13 cellular contexts compared by ENCODE assay signal in the genomic region with DNA sequence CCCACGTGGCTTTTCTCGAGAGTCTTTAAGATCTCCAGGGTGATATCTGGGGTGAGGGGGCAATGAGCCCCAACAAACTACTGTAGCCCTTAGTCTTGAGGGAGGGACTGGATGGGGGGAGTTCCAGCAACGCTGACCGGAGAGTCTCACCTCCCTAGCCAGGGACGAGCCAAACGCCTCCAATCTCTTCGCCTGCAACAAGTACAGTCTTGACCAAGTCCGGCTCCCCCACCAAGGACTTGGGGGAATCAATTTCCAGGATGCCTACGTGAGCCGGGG. TPM values are rescaled to one million over a fixed set of nuclear protein-coding genes. Genes with fewer than 3 reads are reported as not detected.
DNase-seq lines count a peak whose midpoint lies in the region; ATAC-seq and TF ChIP-seq lines count a peak whose summit lies in the region.
"Had no signal": no experiment of that assay in that cellular context is flagged by ENCODE, and none has a peak within 500 bp of the region (broad histone marks: within the 10 kb centered on the region; RNA-seq: fewer than 3 reads in every experiment).

No MANE protein-coding gene starts in this region.

- H3K9ac ChIP-seq in NT2/D1 (ENCODE audit: insufficient read length, low read depth) (peak overlapping the region; percentile 95), endocrine pancreas (ENCODE audit: control insufficient read depth, insufficient read depth, low read length) (peak overlapping the region; percentile 5), mesenchymal stem cell (ENCODE audit: low read length) (peak overlapping the region; percentile 82)

- H2AK5ac ChIP-seq in mesenchymal stem cell (ENCODE audit: low read length, severe bottlenecking) = peak overlapping the region; percentile 85

- no peak for TF ChIP-seq POLR2A in suprapubic skin (IDR thresholded peaks at IDR 0.05)

- H3K9me3 ChIP-seq in NT2/D1 (ENCODE audit: insufficient read depth, low read length) (no peaks in the 10 kb centered on the region), endocrine pancreas (ENCODE audit: control insufficient read depth, low read length) (no peaks in the 10 kb centered on the region), mesenchymal stem cell (ENCODE audit: control insufficient read depth, low read length) (no peaks in the 10 kb centered on the region), suprapubic skin (no peaks in the 10 kb centered on the region)

- H2AFZ ChIP-seq in mesenchymal stem cell (ENCODE audit: low read depth, low read length) = peak overlapping the region; percentile 81

- WGBS in mesenchymal stem cell = 0% methylated on average over 9 of the region's 10 CpGs
- WGBS in suprapubic skin = 0% methylated on average over 2 of the region's 10 CpGs

- H2BK5ac ChIP-seq in mesenchymal stem cell (ENCODE audit: low read depth, low read length, poor library complexity, severe bottlenecking) = peak overlapping the region; percentile 94

- peaks cover 22% of the 10 kb centered on the region for H3K79me1 ChIP-seq in mesenchymal stem cell (replicated peaks; ENCODE audit: low read length, poor library complexity, severe bottlenecking)

- peak overlapping the region; percentile 89 for H3K4me2 ChIP-seq in mesenchymal stem cell (ENCODE audit: low read length, poor library complexity, severe bottlenecking)

- H3K4me1 ChIP-seq in NT2/D1 (ENCODE audit: insufficient read depth, insufficient read length) (peaks cover 4% of the 10 kb centered on the region), endocrine pancreas (ENCODE audit: control insufficient read depth, insufficient read depth, low read length) (no peaks in the 10 kb centered on the region), mesenchymal stem cell (ENCODE audit: control insufficient read depth, insufficient read depth, low read depth, low read length) (peaks cover 48% of the 10 kb centered on the region), suprapubic skin (peaks cover 57% of the 10 kb centered on the region)

- H3K27me3 ChIP-seq in NT2/D1 (ENCODE audit: insufficient read depth, insufficient read length) (no peaks in the 10 kb centered on the region), endocrine pancreas (ENCODE audit: control insufficient read depth, insufficient read depth, low read length) (no peaks in the 10 kb centered on the region), mesenchymal stem cell (ENCODE audit: control insufficient read depth in 1 of 2, insufficient read depth in 1 of 2, low read length in 2 of 2) (peaks cover 0 to 36% of the 10 kb centered on the region in 2 experiments), suprapubic skin (peaks cover 62% of the 10 kb centered on the region)

- H3K36me3 ChIP-seq in NT2/D1 (ENCODE audit: insufficient read depth, insufficient read length, low read length) = peaks cover 26% of the 10 kb centered on the region
- no peaks in the 10 kb centered on the region for H3K36me3 ChIP-seq in endocrine pancreas (ENCODE audit: control insufficient read depth, insufficient read depth, low read length)
- peaks cover 0 to 16% of the 10 kb centered on the region in 2 experiments for H3K36me3 ChIP-seq in mesenchymal stem cell (ENCODE audit: control insufficient read depth in 1 of 2, insufficient read depth in 2 of 2, low read depth in 1 of 2, low read length in 2 of 2)
- no peaks in the 10 kb centered on the region for H3K36me3 ChIP-seq in suprapubic skin

- H3K4me3 Mint-ChIP-seq in stimulated activated naive B cell treated with anti-CD40 and anti-IgM and Interleukin-4, amounts not matched to agents 10 μg/mL and 1 μg/mL and 100 μg/mL, for 72 hours = peak overlapping the region in 1 of 2 donors; percentile 6

- no peak for TF ChIP-seq EP300 in suprapubic skin (IDR thresholded peaks at IDR 0.05)

- peaks cover 8 to 9% of the 10 kb centered on the region in 2 donors for H3K4me1 Mint-ChIP-seq in stimulated activated naive B cell treated with anti-CD40 and anti-IgM and Interleukin-4, amounts not matched to agents 10 μg/mL and 1 μg/mL and 100 μg/mL, for 72 hours

- peak overlapping the region; percentile 58 for H2BK120ac ChIP-seq in mesenchymal stem cell (ENCODE audit: low read depth, low read length)

- peaks cover 0 to 7% of the 10 kb centered on the region in 2 donors for H3K36me3 Mint-ChIP-seq in stimulated activated naive B cell treated with anti-CD40 and anti-IgM and Interleukin-4, amounts not matched to agents 10 μg/mL and 1 μg/mL and 100 μg/mL, for 72 hours

- H3K4ac ChIP-seq in mesenchymal stem cell (ENCODE audit: low read depth in 1 of 2, low read length in 2 of 2) = peak overlapping the region; percentile 96 to 100

- H3K4me3 ChIP-seq in NT2/D1 (ENCODE audit: insufficient read length, low read depth) = peak overlapping the region; percentile 91
- H3K4me3 ChIP-seq in endocrine pancreas (ENCODE audit: control insufficient read depth, insufficient read depth, low read length) = peak overlapping the region; percentile 15
- H3K4me3 ChIP-seq in mesenchymal stem cell (ENCODE audit: insufficient read depth in 1 of 2, low read depth in 1 of 2, low read length in 2 of 2) = peak overlapping the region; percentile 70 to 71
- H3K4me3 ChIP-seq in suprapubic skin = peak overlapping the region; percentile 47

- peak overlapping the region; percentile 15 to 97 for H3K23ac ChIP-seq in mesenchymal stem cell (ENCODE audit: low read length in 2 of 2)

- H3K27ac Mint-ChIP-seq in stimulated activated naive B cell treated with anti-CD40 and anti-IgM and Interleukin-4, amounts not matched to agents 10 μg/mL and 1 μg/mL and 100 μg/mL, for 72 hours = no peak overlapping the region

- H3K27me3 Mint-ChIP-seq in stimulated activated naive B cell treated with anti-CD40 and anti-IgM and Interleukin-4, amounts not matched to agents 10 μg/mL and 1 μg/mL and 100 μg/mL, for 72 hours = peaks cover 69 to 79% of the 10 kb centered on the region in 2 donors

- peak overlapping the region; percentile 94 for H2BK15ac ChIP-seq in mesenchymal stem cell (ENCODE audit: low read depth, poor library complexity, severe bottlenecking)

- peak overlapping the region; percentile 65 to 99 for H3K18ac ChIP-seq in mesenchymal stem cell (ENCODE audit: low read depth in 1 of 2, low read length in 2 of 2)

- H4K8ac ChIP-seq in mesenchymal stem cell (ENCODE audit: low read length) = peak overlapping the region; percentile 67

- peak overlapping the region in 1 of 2 experiments; percentile 98 for H3K14ac ChIP-seq in mesenchymal stem cell (ENCODE audit: low read length in 2 of 2)

- TF ChIP-seq CTCF in suprapubic skin (IDR thresholded peaks at IDR 0.05) = no peak

- no peak for DNase-seq in NT2/D1 (ENCODE audit: low read depth, low spot score)
- no peak for DNase-seq in mesenchymal stem cell
- DNase-seq in suprapubic skin (ENCODE audit: low spot score in 2 of 2) = no peak
- DNase-seq in stimulated activated naive B cell treated with anti-CD40 and anti-IgM and Interleukin-4, amounts not matched to agents 10 μg/mL and 1 μg/mL and 100 μg/mL, for 72 hours = no peak
- DNase-seq: activated naive CD4-positive, alpha-beta T cell treated with Interleukin-2 at 50 U/mL for 16 hours; Karpas-422; NK-92 treated with Interleukin-12 subunit alpha and Interleukin-12 subunit beta, amount 100 ng/mL, for 24 hours; stimulated activated CD4-positive, alpha-beta T cell treated with anti-CD3 and anti-CD28 coated beads, Interleukin-1b, Interleukin-23, amount 100 ng/mL, for 48 hours had no signal

- H4K91ac ChIP-seq in mesenchymal stem cell (ENCODE audit: low read length) = peak overlapping the region; percentile 91

- no peaks in the 10 kb centered on the region for H3K9me3 Mint-ChIP-seq in stimulated activated naive B cell treated with anti-CD40 and anti-IgM and Interleukin-4, amounts not matched to agents 10 μg/mL and 1 μg/mL and 100 μg/mL, for 72 hours

- H2BK12ac ChIP-seq in mesenchymal stem cell (ENCODE audit: low read length in 2 of 2) = peak overlapping the region in 1 of 2 experiments; percentile 19

- no peak for ATAC-seq in GM21619 (IDR thresholded peaks at IDR 0.05; ENCODE audit: unreplicated experiment)
- ATAC-seq in GM21825 (IDR thresholded peaks at IDR 0.05; ENCODE audit: unreplicated experiment) = no peak
- no peak for ATAC-seq in stimulated activated naive B cell treated with anti-CD40 and anti-IgM and Interleukin-4, amounts not matched to agents 10 μg/mL and 1 μg/mL and 100 μg/mL, for 72 hours (replicated peaks)
- no peak for ATAC-seq in HG03135 (IDR thresholded peaks at IDR 0.05; ENCODE audit: unreplicated experiment)

- H3K27ac ChIP-seq in mesenchymal stem cell (ENCODE audit: low read length, poor library complexity, severe bottlenecking) (peak overlapping the region; percentile 82), suprapubic skin (peak overlapping the region; percentile 40)

RNA-seq across cellular contexts. Expression of a gene that starts 0.4 kb away (rescaled TPM):
- polyA plus RNA-seq in mesenchymal stem cell (2013, experiment 1 of 2) = 17.9 TPM
- 17.9 TPM for polyA plus RNA-seq in mesenchymal stem cell (2013, experiment 2 of 2)
- total RNA-seq in suprapubic skin = 1 to 10 TPM; 1.6 to 6.5 (median 3.3) TPM

RNA-seq across cellular contexts. Expression of a gene that starts 15.8 kb away (rescaled TPM):
- polyA plus RNA-seq in mesenchymal stem cell (2013, experiment 1 of 2) = 0.03 TPM
- polyA plus RNA-seq in mesenchymal stem cell (2013, experiment 2 of 2) = 0.03 TPM
- under 1 TPM in 1 of 4 donors, not detected in 3; 0.13 TPM for total RNA-seq in suprapubic skin
- total RNA-seq: Daoy had no signal

RNA-seq across cellular contexts. Expression of a gene that starts 58.4 kb away (rescaled TPM):
- polyA plus RNA-seq in mesenchymal stem cell (2013, experiment 1 of 2) = 13.7 TPM
- 14.5 TPM for polyA plus RNA-seq in mesenchymal stem cell (2013, experiment 2 of 2)
- total RNA-seq in suprapubic skin = 1 to 10 TPM in 3 of 4 donors, under 1 TPM in 1; 0.72 to 3.9 (median 1.4) TPM

Comparison
In these comparisons a context has a peak if more than half of its experiments do, and no peak if none do; other contexts are left out.
1. H3K4me3 ChIP-seq: peak in every context shown above with its lines; median percentile 91 in NT2/D1; 70 in mesenchymal stem cell; 47 in suprapubic skin; 15 in endocrine pancreas.
2. H3K9ac ChIP-seq: peak in every context shown above with its lines; median percentile 95 in NT2/D1; 82 in mesenchymal stem cell; 5 in endocrine pancreas.